ENCODE assay signal across 8 cellular contexts in genomic region chr7:38177621-38178003, GRCh38. TPM values are rescaled to one million over a fixed set of nuclear protein-coding genes. Genes with fewer than 3 reads are reported as not detected.
A peak's percentile ranks its signal among the peaks of the same experiment; 100 is the strongest.
DNase-seq lines count a peak whose midpoint lies in the region; ATAC-seq and TF ChIP-seq lines count a peak whose summit lies in the region.

No MANE protein-coding gene starts in this region.

- H3K4me2 ChIP-seq in GM23338 (peak overlapping the region; percentile 74), skeletal muscle satellite cell (ENCODE audit: low read length) (peak overlapping the region; percentile 79)

- H2AFZ ChIP-seq in GM23338 = peak overlapping the region; percentile 76

- H3K4me1 ChIP-seq in GM23338 (ENCODE audit: insufficient read depth) (0 out of 2 replicates have a peak, but pooled peaks cover 4% of the 10 kb centered on the region), RWPE2 (ENCODE audit: insufficient read depth, poor library complexity, severe bottlenecking) (peaks cover 22% of the 10 kb centered on the region), skeletal muscle satellite cell (ENCODE audit: control insufficient read depth, insufficient read depth, low read length) (peaks cover 16% of the 10 kb centered on the region)

- H3K27me3 ChIP-seq in GM23338 (ENCODE audit: insufficient read depth) (no peaks in the 10 kb centered on the region), RWPE2 (ENCODE audit: insufficient read depth, poor library complexity, severe bottlenecking) (no peaks in the 10 kb centered on the region), skeletal muscle satellite cell (ENCODE audit: control insufficient read depth, insufficient read depth, low read length) (no peaks in the 10 kb centered on the region)

- peaks cover 41% of the 10 kb centered on the region for H3K79me2 ChIP-seq in GM23338 (replicated peaks; ENCODE audit: insufficient read depth)

- H3K27ac Mint-ChIP-seq in GM23338 = peak overlapping the region; percentile 95

- H3K9me3 ChIP-seq in RWPE2 (ENCODE audit: severe bottlenecking) (no peaks in the 10 kb centered on the region), skeletal muscle satellite cell (replicated peaks; ENCODE audit: low read length) (no peaks in the 10 kb centered on the region)

- no peaks in the 10 kb centered on the region for H3K36me3 Mint-ChIP-seq in GM23338 (ENCODE audit: low read depth)

- ATAC-seq in GM23338 = peak; percentile 14
- no peak for ATAC-seq in RWPE2 (ENCODE audit: low read depth)
- ATAC-seq in GM21825 (IDR thresholded peaks at IDR 0.05; ENCODE audit: unreplicated experiment) = no peak

- no peaks in the 10 kb centered on the region for H3K9me2 ChIP-seq in GM23338 (ENCODE audit: insufficient read depth)

- no peaks in the 10 kb centered on the region for H3F3A ChIP-seq in GM23338 (replicated peaks; ENCODE audit: low read depth)

- peak overlapping the region; percentile 70 for H3K9ac ChIP-seq in skeletal muscle satellite cell (ENCODE audit: low read depth, low read length)

- H3K27me3 Mint-ChIP-seq in GM23338 (ENCODE audit: insufficient read depth, low read depth, poor library complexity) = peaks cover 3% of the 10 kb centered on the region

- no peaks in the 10 kb centered on the region; the same call in 2 of the 3 replicates for H3K9me3 Mint-ChIP-seq in GM23338

- peaks cover 15% of the 10 kb centered on the region for H3K4me1 Mint-ChIP-seq in GM23338

- H3K4me3 Mint-ChIP-seq in GM23338 = peak overlapping the region; percentile 99

- H3K4me3 ChIP-seq in GM23338 = peak overlapping the region; percentile 55
- H3K4me3 ChIP-seq in RWPE2 (ENCODE audit: severe bottlenecking) = peak overlapping the region; percentile 86
- peak overlapping the region; percentile 88 for H3K4me3 ChIP-seq in fibroblast of mammary gland (ENCODE audit: control insufficient read depth, low read depth, low read length)
- H3K4me3 ChIP-seq in skeletal muscle satellite cell (ENCODE audit: low read length) = peak overlapping the region; percentile 85

- H4K20me1 ChIP-seq in GM23338 (replicated peaks; ENCODE audit: insufficient read depth) = no peaks in the 10 kb centered on the region

- DNase-seq in GM23338 (ENCODE audit: low spot score) = no peak
- no peak for DNase-seq in RWPE2 (ENCODE audit: low spot score)
- DNase-seq in fibroblast of mammary gland (ENCODE audit: low read depth) = no peak
- no peak for DNase-seq in NCI-H187 treated with DMSO at 0.1 percent for 48 hours (lab: John Stamatoyannopoulos, UW)
- no peak for DNase-seq in SIG-M5 (lab: John Stamatoyannopoulos, UW)
- DNase-seq in stimulated activated CD8-positive, alpha-beta memory T cell treated with anti-CD3 and anti-CD28 coated beads, Interleukin-4, amount 100 ng/mL, for 48 hours = no peak

- H3K36me3 ChIP-seq in GM23338 (ENCODE audit: insufficient read depth) (no peaks in the 10 kb centered on the region), RWPE2 (ENCODE audit: low read depth) (no peaks in the 10 kb centered on the region), skeletal muscle satellite cell (ENCODE audit: insufficient read depth, low read length) (no peaks in the 10 kb centered on the region)

- H3K27ac ChIP-seq in GM23338 (ENCODE audit: low read depth) (peak overlapping the region; percentile 75), RWPE2 (ENCODE audit: poor library complexity, severe bottlenecking) (peak overlapping the region; percentile 15)

- TF ChIP-seq CTCF in GM23338 (conservative IDR thresholded peaks at IDR 0.05; ENCODE audit: low read depth in 2 of 2) (no peak), RWPE2 (IDR thresholded peaks at IDR 0.05; ENCODE audit: poor library complexity, severe bottlenecking) (no peak), fibroblast of mammary gland (conservative IDR thresholded peaks at IDR 0.05; ENCODE audit: control insufficient read depth, insufficient read depth, low read depth, low read length) (no peak)

TF ChIP-seq in GM23338, 12 proteins besides CTCF, POLR2A, EP300 and RAD21 (continues in another document):
- no peak for TF ChIP-seq STAT1 (IDR thresholded peaks at IDR 0.05; ENCODE audit: unreplicated experiment)
- TF ChIP-seq, protein P1, sequence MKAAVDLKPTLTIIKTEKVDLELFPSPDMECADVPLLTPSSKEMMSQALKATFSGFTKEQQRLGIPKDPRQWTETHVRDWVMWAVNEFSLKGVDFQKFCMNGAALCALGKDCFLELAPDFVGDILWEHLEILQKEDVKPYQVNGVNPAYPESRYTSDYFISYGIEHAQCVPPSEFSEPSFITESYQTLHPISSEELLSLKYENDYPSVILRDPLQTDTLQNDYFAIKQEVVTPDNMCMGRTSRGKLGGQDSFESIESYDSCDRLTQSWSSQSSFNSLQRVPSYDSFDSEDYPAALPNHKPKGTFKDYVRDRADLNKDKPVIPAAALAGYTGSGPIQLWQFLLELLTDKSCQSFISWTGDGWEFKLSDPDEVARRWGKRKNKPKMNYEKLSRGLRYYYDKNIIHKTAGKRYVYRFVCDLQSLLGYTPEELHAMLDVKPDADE (IDR thresholded peaks at IDR 0.05) = no peak
- TF ChIP-seq REST (IDR thresholded peaks at IDR 0.05; ENCODE audit: unreplicated experiment) = no peak
- TF ChIP-seq EZH2phosphoT487 (IDR thresholded peaks at IDR 0.05; ENCODE audit: unreplicated experiment) = no peak

RNA-seq across cellular contexts. Expression of gene STARD3NL, which starts 0.4 kb away (rescaled TPM):
- 54.3 and 55.3 TPM in 2 replicates for total RNA-seq in GM23338 (2014; rRNA removed; shearing (Covaris generic))
- 51.7 and 55.1 TPM in 2 replicates for polyA plus RNA-seq in GM23338 (2016; fragmentation: Nextera tagmentation; extraction: Ambion mirVana)
- 72.8 and 81.9 TPM in 2 replicates for total RNA-seq in skeletal muscle satellite cell (2012; rRNA removed)
